In the genomic region with DNA sequence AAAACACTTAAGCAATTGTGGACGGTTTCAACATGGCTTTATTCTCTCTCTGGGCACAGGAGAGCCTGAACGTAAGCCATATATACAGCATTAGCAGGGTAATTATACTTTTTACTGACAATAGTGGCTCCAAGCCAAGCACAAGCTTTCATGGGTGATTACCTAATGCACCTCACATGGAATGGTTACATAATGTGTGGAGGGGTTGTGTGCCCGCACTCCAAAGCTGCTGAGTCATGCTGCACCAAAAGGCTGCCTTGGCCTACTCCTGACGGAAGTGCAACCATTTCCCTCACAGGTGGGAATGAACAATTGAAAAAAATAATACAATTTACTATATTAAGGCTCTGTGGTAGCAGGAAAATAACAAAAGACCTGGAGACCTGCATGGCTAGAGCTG, we compare ENCODE assay signal across 13 cellular contexts.
DNase-seq lines count a peak whose midpoint lies in the region; ATAC-seq, FAIRE-seq and TF ChIP-seq lines count a peak whose summit lies in the region.
"Had no signal": no experiment of that assay in that cellular context is flagged by ENCODE, and none has a peak within 500 bp of the region (broad histone marks: within the 10 kb centered on the region; RNA-seq: fewer than 3 reads in every experiment).

No MANE protein-coding gene starts in this region.

- H3K9me3 ChIP-seq in small intestine (ENCODE audit: control insufficient read depth, low read depth): no peaks in the 10 kb centered on the region

- FAIRE-seq in small intestine (lab: Jason Lieb, UNC): no peak
- FAIRE-seq: H54 had no signal

- no peaks in the 10 kb centered on the region for H3K4me1 ChIP-seq in small intestine (ENCODE audit: control insufficient read depth in 2 of 2, insufficient read depth in 1 of 2, low read depth in 1 of 2, low read length in 1 of 2)

- DNase-seq in NCI-H1092 (lab: John Stamatoyannopoulos, UW): peak; percentile 1
- no peak for DNase-seq in NCI-H1092 treated with DMSO at 0.1 percent for 48 hours (lab: John Stamatoyannopoulos, UW)
- peak; percentile 31 for DNase-seq in NCI-H748 treated with DMSO at 0.1 percent for 48 hours (lab: John Stamatoyannopoulos, UW)
- DNase-seq in epithelial cell of proximal tubule (ENCODE audit: low read depth): peak; percentile 65
- DNase-seq in small intestine: peak; percentile 73
- no peak for DNase-seq in KG1 (lab: John Stamatoyannopoulos, UW)
- DNase-seq: activated CD8-positive, alpha-beta T cell treated with anti-CD3 and anti-CD28 coated beads for 36 hours; NCI-H1694; stimulated activated CD4-positive, alpha-beta T cell treated with anti-CD3 and anti-CD28 coated beads, Interleukin-1b, Interleukin-23, amount 100 ng/mL, for 48 hours had no signal

- H3K36me3 ChIP-seq in small intestine (ENCODE audit: control insufficient read depth in 2 of 2, insufficient read depth in 2 of 2, low read length in 2 of 2): no peaks in the 10 kb centered on the region

- no peak overlapping the region for H3K4me3 ChIP-seq in epithelial cell of proximal tubule (ENCODE audit: low read depth, low read length)
- no peak overlapping the region for H3K4me3 ChIP-seq in small intestine (ENCODE audit: low read depth in 1 of 2, low read length in 2 of 2)

- ATAC-seq in HG02884 (IDR thresholded peaks at IDR 0.05; ENCODE audit: unreplicated experiment) (no peak), HG02973 (IDR thresholded peaks at IDR 0.05; ENCODE audit: unreplicated experiment) (no peak)
- ATAC-seq: activated CD8-positive, alpha-beta T cell treated with anti-CD3 and anti-CD28 coated beads for 36 hours; SK-N-SH treated with all-trans-retinoic acid at 6 μM for 48 hours had no signal

- H3K27ac ChIP-seq in small intestine (ENCODE audit: low read depth in 1 of 2, low read length in 1 of 2): no peak overlapping the region

- TF ChIP-seq CTCF in epithelial cell of proximal tubule (conservative IDR thresholded peaks at IDR 0.05; ENCODE audit: low read depth, low read length): no peak

- WGBS in small intestine, 3 donors: 31 to 56% (median 42%) methylated on average over 4 of the region's 4 CpGs

- H3K27me3 ChIP-seq in small intestine (ENCODE audit: control insufficient read depth in 2 of 2, insufficient read depth in 2 of 2, low read length in 2 of 2): no peaks in the 10 kb centered on the region

Comparison
In these comparisons a context has a peak if more than half of its experiments do, and no peak if none do; other contexts are left out.
1. DNase-seq: peak in NCI-H1092 (single experiment), NCI-H748 treated with DMSO at 0.1 percent for 48 hours (single experiment), epithelial cell of proximal tubule (single experiment) and small intestine (single experiment); none in NCI-H1092 treated with DMSO at 0.1 percent for 48 hours (single experiment) and KG1 (single experiment).